ENCODE assay signal across 8 cellular contexts in the genomic region with DNA sequence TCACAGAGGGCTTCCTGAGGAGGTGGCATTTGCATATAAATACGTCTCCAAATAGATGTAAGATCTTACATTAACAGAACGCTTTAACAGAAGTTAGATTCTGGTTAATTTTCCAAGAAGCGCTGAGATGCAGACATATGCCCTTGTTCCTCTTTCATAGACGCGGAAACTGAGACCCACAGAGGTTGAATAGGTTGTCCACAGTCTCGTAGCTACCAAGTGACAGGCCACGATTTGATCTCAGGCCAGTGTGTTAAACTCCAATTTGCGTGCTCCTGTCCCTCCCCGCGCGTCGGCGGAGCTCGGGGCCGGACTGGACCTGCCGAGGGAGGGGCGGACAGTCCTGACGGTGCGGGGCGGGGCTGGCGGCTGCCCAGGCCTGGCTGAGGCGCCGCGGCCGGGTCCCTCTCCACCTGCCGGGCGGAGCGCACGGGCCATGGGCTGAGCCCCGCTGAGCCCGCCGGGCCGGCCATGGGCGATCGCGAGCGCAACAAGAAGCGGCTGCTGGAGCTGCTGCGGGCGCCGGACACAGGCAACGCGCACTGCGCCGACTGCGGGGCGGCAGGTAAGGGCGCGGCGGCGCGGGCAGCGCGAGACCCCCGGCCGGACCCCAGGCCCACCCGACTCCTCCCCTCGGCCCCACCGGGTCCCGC. TPM values are rescaled to one million over a fixed set of nuclear protein-coding genes. Genes with fewer than 3 reads are reported as not detected.
DNase-seq lines count a peak whose midpoint lies in the region; ATAC-seq and TF ChIP-seq lines count a peak whose summit lies in the region.

TSS of gene ADAP2 (plus strand) at position 402 of the 653 bp plus-strand sequence. CDS start at position 472, 70 bp downstream.

- H3K9me3 ChIP-seq in Panc1 (ENCODE audit: control insufficient read depth, insufficient read depth, low read depth, low read length) (no peaks in the 10 kb centered on the region), thoracic aorta (no peaks in the 10 kb centered on the region)
- H3K9me3 ChIP-seq in effector memory CD4-positive, alpha-beta T cell (ENCODE audit: control insufficient read depth, low read length) = no peaks in the 10 kb centered on the region

- no peaks in the 10 kb centered on the region for H3K36me3 ChIP-seq in Panc1 (ENCODE audit: control insufficient read depth, insufficient read depth, low read length)
- H3K36me3 ChIP-seq in effector memory CD4-positive, alpha-beta T cell (ENCODE audit: control insufficient read depth, insufficient read depth, low read length) = no peaks in the 10 kb centered on the region
- no peaks in the 10 kb centered on the region for H3K36me3 ChIP-seq in thoracic aorta

- no peak within 1 kb of the TSS for H3K27ac Mint-ChIP-seq in activated naive CD4-positive, alpha-beta T cell treated with anti-CD3 and anti-CD28 coated beads for 36 hours

- POLR2A ChIA-PET in Panc1 (lab: Charles Lee) = interaction anchor here (0.6 to 1.0 kb wide), 2 partner anchors 10 to 394 kb away, joined by 3 to 6 read pairs; no protein-coding TSS in a partner anchor

- intact Hi-C loops in activated naive CD4-positive, alpha-beta T cell treated with anti-CD3 and anti-CD28 coated beads for 36 hours (cut with micrococcal nuclease) = no loop called here
- intact Hi-C loops in Panc1 (cut with micrococcal nuclease; ENCODE audit: unreplicated experiment) = no loop called here

- peak within 1 kb of the TSS; percentile 43 to 53 for H3K4me3 ChIP-seq in Panc1 (ENCODE audit: low read depth in 2 of 2, low read length in 2 of 2)
- peak within 1 kb of the TSS; percentile 42 for H3K4me3 ChIP-seq in effector memory CD4-positive, alpha-beta T cell (ENCODE audit: insufficient read depth, low read depth, low read length, poor library complexity, severe bottlenecking)
- peak within 1 kb of the TSS; percentile 74 for H3K4me3 ChIP-seq in thoracic aorta

- in situ Hi-C loops in Panc1 (cut with HindIII; ENCODE audit: low pct_unique_long_range_greater_than_20kb, low sequenced_read_pairs) = no loop called here

- peaks cover 9% of the 10 kb centered on the region for H3K27me3 ChIP-seq in Panc1 (ENCODE audit: control insufficient read depth, insufficient read depth, low read length)
- H3K27me3 ChIP-seq in effector memory CD4-positive, alpha-beta T cell (replicated peaks; ENCODE audit: control insufficient read depth, insufficient read depth, low read length, poor library complexity, severe bottlenecking) = peaks cover 25% of the 10 kb centered on the region
- H3K27me3 ChIP-seq in thoracic aorta (replicated peaks; ENCODE audit: insufficient read depth) = no peaks in the 10 kb centered on the region

- peak within 1 kb of the TSS; percentile 62 for H3K4me3 Mint-ChIP-seq in activated naive CD4-positive, alpha-beta T cell treated with anti-CD3 and anti-CD28 coated beads for 36 hours

- peaks cover 5% of the 10 kb centered on the region; the same call in 1 of the 2 replicates for H3K4me1 ChIP-seq in Panc1 (ENCODE audit: control insufficient read depth, insufficient read depth, low read length)
- H3K4me1 ChIP-seq in effector memory CD4-positive, alpha-beta T cell (ENCODE audit: control insufficient read depth, insufficient read depth, low read length, poor library complexity, severe bottlenecking) = peaks cover 11% of the 10 kb centered on the region
- peaks cover 10 to 17% of the 10 kb centered on the region in 2 donors for H3K4me1 ChIP-seq in thoracic aorta (ENCODE audit: control insufficient read depth in 1 of 2, low read depth in 2 of 2)

- CTCF ChIA-PET in activated naive CD4-positive, alpha-beta T cell treated with anti-CD3 and anti-CD28 coated beads for 36 hours (lab: Charles Lee) = no interaction called here
- CTCF ChIA-PET in Panc1 (lab: Charles Lee) = no interaction called here

- BruUV-seq in Panc1 (replicated peaks; lab: Mats Ljungman, UMichigan) = no TSS peak

- H3K27me3 Mint-ChIP-seq in activated naive CD4-positive, alpha-beta T cell treated with anti-CD3 and anti-CD28 coated beads for 36 hours (ENCODE audit: low read depth) = peaks cover 39% of the 10 kb centered on the region

- H3K27ac ChIP-seq in Panc1 (ENCODE audit: low read length) (no peak within 1 kb of the TSS), thoracic aorta (no peak within 1 kb of the TSS)
- no peak within 1 kb of the TSS for H3K27ac ChIP-seq in effector memory CD4-positive, alpha-beta T cell (ENCODE audit: insufficient read depth, low read length, poor library complexity, severe bottlenecking)

- ATAC-seq in Panc1 = peak; percentile 87
- ATAC-seq in thoracic aorta (ENCODE audit: insufficient number of reproducible peaks, low FRiP score, low read depth) = no peak

- DNase-seq in activated naive CD4-positive, alpha-beta T cell treated with anti-CD3 and anti-CD28 coated beads for 36 hours = no peak
- no peak for DNase-seq in activated naive CD4-positive, alpha-beta T cell treated with Interleukin-2 at 50 U/mL for 16 hours
- DNase-seq in Panc1 (ENCODE audit: low read depth, low spot score) (no peak), medulla oblongata (ENCODE audit: extremely low spot score) (peak; percentile 51), thoracic aorta (ENCODE audit: low spot score) (no peak), activated gamma-delta T cell (lab: John Stamatoyannopoulos, UW) (no peak)
- DNase-seq in effector memory CD4-positive, alpha-beta T cell = no peak
- no peak for DNase-seq in effector CD4-positive, alpha-beta T cell

- peaks cover 11% of the 10 kb centered on the region for H3K4me1 Mint-ChIP-seq in activated naive CD4-positive, alpha-beta T cell treated with anti-CD3 and anti-CD28 coated beads for 36 hours (ENCODE audit: low read depth)

- TF ChIP-seq CTCF in Panc1 (IDR thresholded peaks at IDR 0.05) (no peak), thoracic aorta (IDR thresholded peaks at IDR 0.05) (no peak)

- H3K36me3 Mint-ChIP-seq in activated naive CD4-positive, alpha-beta T cell treated with anti-CD3 and anti-CD28 coated beads for 36 hours (ENCODE audit: low read depth) = no peaks in the 10 kb centered on the region

- no peaks in the 10 kb centered on the region for H3K9me3 Mint-ChIP-seq in activated naive CD4-positive, alpha-beta T cell treated with anti-CD3 and anti-CD28 coated beads for 36 hours

RNA-seq across cellular contexts. Expression of gene ADAP2, which starts in this region (rescaled TPM):
- under 1 TPM; 0.32 to 0.52 TPM for total RNA-seq in activated naive CD4-positive, alpha-beta T cell treated with anti-CD3 and anti-CD28 coated beads for 36 hours
- total RNA-seq in Panc1 (2021; ENCODE audit: unreplicated experiment) (2.4 TPM), thoracic aorta (10 to 100 TPM; 38.3 to 69.2 TPM)
- polyA plus RNA-seq in Panc1 (2012; ENCODE audit: insufficient read length) = 2.5 TPM

Comparison
In these comparisons a context has a peak if more than half of its experiments do, and no peak if none do; other contexts are left out.
1. RNA of gene ADAP2 (total RNA-seq): 38.3 to 69.2 TPM in thoracic aorta; 2.4 TPM in Panc1 (single experiment) and 0.32 to 0.52 TPM in activated naive CD4-positive, alpha-beta T cell treated with anti-CD3 and anti-CD28 coated beads for 36 hours; every median in the first group is over 10 times any median in the second.
2. Peak in every context shown above with its lines, with median percentiles within 50 percentile points of each other: H3K4me3 ChIP-seq.